9 cellular contexts compared by ENCODE assay signal in the genomic region with DNA sequence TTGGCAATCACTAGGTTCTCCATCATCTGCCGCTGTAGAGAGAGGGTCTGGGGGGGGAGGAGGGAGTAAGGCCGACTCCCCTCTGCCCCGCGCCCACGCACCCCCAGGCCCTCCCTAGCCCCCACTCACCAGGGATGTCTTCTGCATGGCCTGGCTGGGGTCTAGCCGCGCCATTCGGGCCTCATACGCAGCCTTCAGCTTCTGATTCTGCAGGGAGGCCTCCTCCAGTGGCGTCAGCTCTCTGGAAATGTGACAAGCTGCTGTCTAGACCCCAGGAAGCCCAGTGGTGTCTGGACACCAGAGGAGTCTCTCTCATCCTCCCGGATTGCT. TPM values are rescaled to one million over a fixed set of nuclear protein-coding genes. Genes with fewer than 3 reads are reported as not detected.
DNase-seq lines count a peak whose midpoint lies in the region; ATAC-seq, FAIRE-seq and TF ChIP-seq lines count a peak whose summit lies in the region.
"Had no signal": no experiment of that assay in that cellular context is flagged by ENCODE, and none has a peak within 500 bp of the region (broad histone marks: within the 10 kb centered on the region; RNA-seq: fewer than 3 reads in every experiment).

No MANE protein-coding gene starts in this region.

- no peak overlapping the region for H2AFZ ChIP-seq in keratinocyte (ENCODE audit: control insufficient read depth, low read length)

- no peak for DNase-seq in AG04450 (ENCODE audit: low read depth, low spot score)
- no peak for DNase-seq in H7
- no peak for DNase-seq in keratinocyte (ENCODE audit: low read depth, low spot score)
- no peak for DNase-seq in NCI-H748 treated with DMSO at 0.1 percent for 48 hours (lab: John Stamatoyannopoulos, UW)
- no peak for DNase-seq in COLO829 (ENCODE audit: low spot score)
- DNase-seq in NCI-H1694 treated with DMSO at 0.1 percent for 48 hours (lab: John Stamatoyannopoulos, UW) = no peak

- H3K9me1 ChIP-seq in keratinocyte (ENCODE audit: control insufficient read depth, extremely low read depth, insufficient read depth, low read length) = no peaks in the 10 kb centered on the region

- H3K4me1 Mint-ChIP-seq in activated T-helper 17 cell treated with anti-CD3 and anti-CD28 coated beads, Interleukin-2, amount 50 U/mL, for 72 hours = peaks cover 5% of the 10 kb centered on the region

- H3K9me3 ChIP-seq in AG04450 (ENCODE audit: control insufficient read depth, insufficient read depth, low read length) (peaks cover 5% of the 10 kb centered on the region), keratinocyte (ENCODE audit: control insufficient read depth, low read depth, low read length) (no peaks in the 10 kb centered on the region)

- H3K36me3 ChIP-seq in H7 (replicated peaks; ENCODE audit: control insufficient read depth, insufficient read depth, low read length) (no peaks in the 10 kb centered on the region; the same call in 1 of the 2 replicates), keratinocyte (ENCODE audit: control insufficient read depth in 2 of 2, extremely low read depth in 1 of 2, insufficient read depth in 2 of 2, low read length in 2 of 2) (peaks cover 4 to 5% of the 10 kb centered on the region in 2 experiments)

- ATAC-seq in activated T-helper 17 cell treated with anti-CD3 and anti-CD28 coated beads, Interleukin-2, amount 50 U/mL, for 72 hours (replicated peaks) = peak; percentile 9
- no peak for ATAC-seq in HG03469 (IDR thresholded peaks at IDR 0.05; ENCODE audit: unreplicated experiment)

- TF ChIP-seq CTCF in AG04450 (IDR thresholded peaks at IDR 0.05; ENCODE audit: low read depth, low read length) (no peak), keratinocyte (optimal IDR thresholded peaks at IDR 0.05 in 1 of 3, IDR thresholded peaks at IDR 0.05 in 1 of 3, conservative IDR thresholded peaks at IDR 0.05 in 1 of 3; ENCODE audit: extremely low read depth in 1 of 3, insufficient read depth in 2 of 3, low read length in 3 of 3) (no peak)

- H3K27ac ChIP-seq in AG04450 (ENCODE audit: low read depth, low read length) = no peak overlapping the region
- peak overlapping the region; percentile 47 for H3K27ac ChIP-seq in keratinocyte (ENCODE audit: control insufficient read depth, insufficient read depth, low read length)

- no peaks in the 10 kb centered on the region for H3K27me3 Mint-ChIP-seq in activated T-helper 17 cell treated with anti-CD3 and anti-CD28 coated beads, Interleukin-2, amount 50 U/mL, for 72 hours

- no peaks in the 10 kb centered on the region for H3K9me3 Mint-ChIP-seq in activated T-helper 17 cell treated with anti-CD3 and anti-CD28 coated beads, Interleukin-2, amount 50 U/mL, for 72 hours

- H3K27ac Mint-ChIP-seq in activated T-helper 17 cell treated with anti-CD3 and anti-CD28 coated beads, Interleukin-2, amount 50 U/mL, for 72 hours = no peak overlapping the region

- FAIRE-seq in keratinocyte (lab: Jason Lieb, UNC) = no peak
- FAIRE-seq: kidney had no signal

- peak overlapping the region; percentile 87 for H3K4me2 ChIP-seq in keratinocyte (ENCODE audit: control insufficient read depth, extremely low read depth, insufficient read depth, low read depth, low read length)

- CTCF ChIA-PET in AG04450 (lab: Charles Lee) = interaction anchor here (1.0 kb wide), 1 partner anchor 12 kb away, joined by 3 read pairs; no protein-coding TSS in a partner anchor

- H3K27me3 ChIP-seq in AG04450 (ENCODE audit: control insufficient read depth, insufficient read depth, low read length) (no peaks in the 10 kb centered on the region), H7 (ENCODE audit: control insufficient read depth, insufficient read depth, low read length) (no peaks in the 10 kb centered on the region), keratinocyte (ENCODE audit: control insufficient read depth, extremely low read depth, insufficient read depth, low read length) (no peaks in the 10 kb centered on the region)

- no peaks in the 10 kb centered on the region for H4K20me1 ChIP-seq in keratinocyte (ENCODE audit: control insufficient read depth, extremely low read depth, insufficient read depth, low read length)

- peak overlapping the region; percentile 66 for H3K4me3 Mint-ChIP-seq in activated T-helper 17 cell treated with anti-CD3 and anti-CD28 coated beads, Interleukin-2, amount 50 U/mL, for 72 hours

- peaks cover 13% of the 10 kb centered on the region for H3K36me3 Mint-ChIP-seq in activated T-helper 17 cell treated with anti-CD3 and anti-CD28 coated beads, Interleukin-2, amount 50 U/mL, for 72 hours (ENCODE audit: low read depth)

- H3K79me2 ChIP-seq in keratinocyte (ENCODE audit: control insufficient read depth, insufficient read depth, low read length) = peaks cover 6% of the 10 kb centered on the region

- dilution Hi-C loops in keratinocyte (cut with MboI; ENCODE audit: extremely low pct_ligation_motif_present, low sequenced_read_pairs) = no loop called here

- peak overlapping the region; percentile 82 for H3K9ac ChIP-seq in keratinocyte (ENCODE audit: control insufficient read depth, extremely low read depth, insufficient read depth, low read length)

- POLR2A ChIA-PET in AG04450 (lab: Yijun Ruan, JAX) = interaction anchor here (0.7 kb wide), 1 partner anchor 175 kb away, joined by 3 read pairs; no protein-coding TSS in a partner anchor

- H3K4me3 ChIP-seq in AG04450 (ENCODE audit: low read depth, low read length) (peak overlapping the region; percentile 63), H7 (ENCODE audit: insufficient read depth, low read depth, low read length) (peak overlapping the region; percentile 78), keratinocyte (ENCODE audit: control insufficient read depth in 2 of 3, extremely low read depth in 1 of 3, insufficient read depth in 2 of 3, low read depth in 1 of 3, low read length in 3 of 3) (peak overlapping the region; percentile 68 to 82 (median 74))

- peaks cover 5% of the 10 kb centered on the region for H3K4me1 ChIP-seq in keratinocyte (ENCODE audit: control insufficient read depth, extremely low read depth, insufficient read depth, low read length)

RNA-seq across cellular contexts. Expression of gene VPS9D1, which starts 8.3 kb away (rescaled TPM):
- polyA plus RNA-seq in AG04450 (2011; rRNA removed) (8.6 and 12.0 TPM in 2 replicates), keratinocyte (1.6 to 4.0 TPM (median 2.3 TPM) in 3 replicates)
- 5.2 and 7.5 TPM in 2 replicates for polyA minus RNA-seq in AG04450 (2011; rRNA and poly(A)+ RNA removed)
- 1.9 and 4.5 TPM in 2 replicates for total RNA-seq in H7 (2014; rRNA removed; shearing (Covaris generic))
- total RNA-seq in activated T-helper 17 cell treated with anti-CD3 and anti-CD28 coated beads, Interleukin-2, amount 50 U/mL, for 72 hours = 1 to 10 TPM; 1.7 to 4.1 TPM
- 1.4 TPM for polyA plus RNA-seq in keratinocyte (2011; ENCODE audit: low read depth)
- polyA plus RNA-seq in keratinocyte (2011; cell fraction: cytosol; rRNA removed) = 1.2 and 2.8 TPM in 2 replicates
- polyA plus RNA-seq in keratinocyte (2011; cell fraction: nucleus; rRNA removed) = 7.8 and 12.0 TPM in 2 replicates
- polyA plus RNA-seq in keratinocyte (2012; ENCODE audit: low replicate concordance) = 3.9 and 4.2 TPM in 2 replicates
- polyA minus RNA-seq in keratinocyte = 1.9 to 5.8 TPM (median 2.2 TPM) in 3 replicates
- 5.0 TPM for polyA minus RNA-seq in keratinocyte (2011; cell fraction: cytosol; rRNA and poly(A)+ RNA removed)
- polyA minus RNA-seq in keratinocyte (2011; cell fraction: nucleus; rRNA and poly(A)+ RNA removed) = 3.6 and 3.9 TPM in 2 replicates

RNA-seq across cellular contexts. Expression of gene ZNF276, which starts 8.9 kb away (rescaled TPM):
- polyA plus RNA-seq in AG04450 (2011; rRNA removed) = 5.0 and 7.7 TPM in 2 replicates
- 5.1 and 9.8 TPM in 2 replicates for polyA minus RNA-seq in AG04450 (2011; rRNA and poly(A)+ RNA removed)
- 8.0 and 11.4 TPM in 2 replicates for total RNA-seq in H7 (2014; rRNA removed; shearing (Covaris generic))
- 10 to 100 TPM; 24.7 to 31.1 TPM for total RNA-seq in activated T-helper 17 cell treated with anti-CD3 and anti-CD28 coated beads, Interleukin-2, amount 50 U/mL, for 72 hours
- polyA plus RNA-seq in keratinocyte = 9.3 to 17.9 TPM (median 11.3 TPM) in 3 replicates
- polyA plus RNA-seq in keratinocyte (2011; ENCODE audit: low read depth) = 19.4 TPM
- 3.4 and 7.4 TPM in 2 replicates for polyA plus RNA-seq in keratinocyte (2011; cell fraction: cytosol; rRNA removed)
- 48.4 and 58.6 TPM in 2 replicates for polyA plus RNA-seq in keratinocyte (2011; cell fraction: nucleus; rRNA removed)
- polyA plus RNA-seq in keratinocyte (2012; ENCODE audit: low replicate concordance) = 10.5 and 13.0 TPM in 2 replicates
- 5.7 to 36.2 TPM (median 17.6 TPM) in 3 replicates for polyA minus RNA-seq in keratinocyte
- 8.1 TPM for polyA minus RNA-seq in keratinocyte (2011; cell fraction: cytosol; rRNA and poly(A)+ RNA removed)
- 21.3 and 26.8 TPM in 2 replicates for polyA minus RNA-seq in keratinocyte (2011; cell fraction: nucleus; rRNA and poly(A)+ RNA removed)

RNA-seq across cellular contexts. Expression of gene SPATA2L, which starts 10.9 kb away (rescaled TPM):
- 2.6 and 4.0 TPM in 2 replicates for polyA plus RNA-seq in AG04450 (2011; rRNA removed)
- 2.1 and 3.7 TPM in 2 replicates for polyA minus RNA-seq in AG04450 (2011; rRNA and poly(A)+ RNA removed)
- 13.5 and 16.0 TPM in 2 replicates for total RNA-seq in H7 (2014; rRNA removed; shearing (Covaris generic))
- total RNA-seq in activated T-helper 17 cell treated with anti-CD3 and anti-CD28 coated beads, Interleukin-2, amount 50 U/mL, for 72 hours = 1 to 10 TPM; 4.4 to 5.0 TPM
- 1.7 to 3.9 TPM (median 2.8 TPM) in 3 replicates for polyA plus RNA-seq in keratinocyte
- polyA plus RNA-seq in keratinocyte (2011; ENCODE audit: low read depth) = 2.1 TPM
- 1.4 and 4.8 TPM in 2 replicates for polyA plus RNA-seq in keratinocyte (2011; cell fraction: cytosol; rRNA removed)
- 4.5 and 5.6 TPM in 2 replicates for polyA plus RNA-seq in keratinocyte (2011; cell fraction: nucleus; rRNA removed)
- polyA plus RNA-seq in keratinocyte (2012; ENCODE audit: low replicate concordance) = 3.4 and 3.8 TPM in 2 replicates
- polyA minus RNA-seq in keratinocyte = 1.6 to 2.9 TPM (median 2.3 TPM) in 3 replicates
- polyA minus RNA-seq in keratinocyte (2011; cell fraction: cytosol; rRNA and poly(A)+ RNA removed) = 12.9 TPM
- polyA minus RNA-seq in keratinocyte (2011; cell fraction: nucleus; rRNA and poly(A)+ RNA removed) = 4.1 and 6.8 TPM in 2 replicates

RNA-seq across cellular contexts. Expression of gene CDK10, which starts 26.0 kb away (rescaled TPM):
- polyA plus RNA-seq in AG04450 (2011; rRNA removed) = 31.6 and 35.0 TPM in 2 replicates
- polyA minus RNA-seq in AG04450 (2011; rRNA and poly(A)+ RNA removed) = 19.3 and 30.4 TPM in 2 replicates
- total RNA-seq in H7 (2014; rRNA removed; shearing (Covaris generic)) = 36.5 and 45.0 TPM in 2 replicates
- total RNA-seq in activated T-helper 17 cell treated with anti-CD3 and anti-CD28 coated beads, Interleukin-2, amount 50 U/mL, for 72 hours = 10 to 100 TPM; 81.1 to 98.8 TPM
- polyA plus RNA-seq in keratinocyte = 30.6 to 40.1 TPM (median 37.0 TPM) in 3 replicates
- 43.3 TPM for polyA plus RNA-seq in keratinocyte (2011; ENCODE audit: low read depth)
- 9.6 and 19.5 TPM in 2 replicates for polyA plus RNA-seq in keratinocyte (2011; cell fraction: cytosol; rRNA removed)
- polyA plus RNA-seq in keratinocyte (2011; cell fraction: nucleus; rRNA removed) = 110 and 132 TPM in 2 replicates
- 36.5 and 84.1 TPM in 2 replicates for polyA plus RNA-seq in keratinocyte (2012; ENCODE audit: low replicate concordance)
- 18.9 to 33.6 TPM (median 33.2 TPM) in 3 replicates for polyA minus RNA-seq in keratinocyte
- 76.5 TPM for polyA minus RNA-seq in keratinocyte (2011; cell fraction: cytosol; rRNA and poly(A)+ RNA removed)
- polyA minus RNA-seq in keratinocyte (2011; cell fraction: nucleus; rRNA and poly(A)+ RNA removed) = 25.7 and 28.0 TPM in 2 replicates

RNA-seq across cellular contexts. Expression of gene SPATA33, which starts 54.8 kb away (rescaled TPM):
- polyA plus RNA-seq in AG04450 (2011; rRNA removed) (2.3 and 2.4 TPM in 2 replicates), keratinocyte (4.5 to 6.0 TPM (median 5.3 TPM) in 3 replicates)
- polyA minus RNA-seq in AG04450 (2011; rRNA and poly(A)+ RNA removed) = 1.9 and 3.2 TPM in 2 replicates
- 5.5 and 7.0 TPM in 2 replicates for total RNA-seq in H7 (2014; rRNA removed; shearing (Covaris generic))
- total RNA-seq in activated T-helper 17 cell treated with anti-CD3 and anti-CD28 coated beads, Interleukin-2, amount 50 U/mL, for 72 hours = 10 to 100 TPM; 13.3 to 21.5 TPM
- 2.6 TPM for polyA plus RNA-seq in keratinocyte (2011; ENCODE audit: low read depth)
- polyA plus RNA-seq in keratinocyte (2011; cell fraction: cytosol; rRNA removed) = 2.2 and 3.2 TPM in 2 replicates
- polyA plus RNA-seq in keratinocyte (2011; cell fraction: nucleus; rRNA removed) = 10.7 and 13.5 TPM in 2 replicates
- 2.1 and 6.7 TPM in 2 replicates for polyA plus RNA-seq in keratinocyte (2012; ENCODE audit: low replicate concordance)
- 3.3 to 5.0 TPM (median 3.6 TPM) in 3 replicates for polyA minus RNA-seq in keratinocyte
- 3.8 TPM for polyA minus RNA-seq in keratinocyte (2011; cell fraction: cytosol; rRNA and poly(A)+ RNA removed)
- 2.3 and 6.4 TPM in 2 replicates for polyA minus RNA-seq in keratinocyte (2011; cell fraction: nucleus; rRNA and poly(A)+ RNA removed)
